Comparison of ENCODE assay signal across 8 cellular contexts in the genomic region with DNA sequence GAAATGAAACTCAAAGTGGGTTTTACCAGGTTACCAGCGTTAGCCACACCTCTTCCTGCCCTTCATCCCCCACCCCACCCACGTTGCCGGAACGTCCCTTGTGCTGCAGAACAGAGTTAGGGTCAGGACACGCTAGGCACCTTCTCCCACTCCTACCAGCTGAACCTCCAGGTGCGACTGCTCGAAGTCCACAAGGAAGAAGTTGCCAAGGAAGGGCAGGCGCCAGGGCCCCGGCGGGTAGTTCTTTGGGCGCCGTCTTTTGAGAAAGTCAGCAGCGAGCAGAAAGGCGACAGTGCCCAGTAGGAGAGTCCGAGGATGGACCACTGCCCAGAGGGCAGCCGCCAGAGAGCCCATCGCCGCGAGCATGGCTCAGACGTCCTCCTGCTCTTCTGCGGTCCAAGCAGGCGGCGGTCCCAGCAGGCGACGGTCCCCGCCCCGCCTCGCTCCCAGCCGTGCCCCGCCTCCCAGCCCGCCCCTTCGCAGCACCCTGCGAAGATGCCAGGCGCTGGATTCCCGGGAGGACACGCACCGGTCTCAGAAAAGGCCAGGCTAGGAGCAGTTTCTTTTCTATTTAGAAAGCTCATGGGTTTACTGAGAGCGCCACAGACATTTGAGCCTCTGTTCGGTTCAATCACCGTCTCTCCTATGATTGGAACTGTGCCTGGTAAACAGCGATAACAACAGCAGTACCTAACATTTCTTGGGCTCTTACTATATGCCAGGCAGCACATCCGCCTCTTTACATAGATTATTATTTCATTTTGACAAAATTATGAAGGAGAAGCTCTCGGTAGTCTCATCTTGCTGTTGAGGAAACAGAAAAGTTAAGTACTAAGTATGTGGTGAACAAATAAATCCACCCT. TPM values are rescaled to one million over a fixed set of nuclear protein-coding genes. Genes with fewer than 3 reads are reported as not detected.
DNase-seq lines count a peak whose midpoint lies in the region; ATAC-seq lines count a peak whose summit lies in the region.

A gene with protein sequence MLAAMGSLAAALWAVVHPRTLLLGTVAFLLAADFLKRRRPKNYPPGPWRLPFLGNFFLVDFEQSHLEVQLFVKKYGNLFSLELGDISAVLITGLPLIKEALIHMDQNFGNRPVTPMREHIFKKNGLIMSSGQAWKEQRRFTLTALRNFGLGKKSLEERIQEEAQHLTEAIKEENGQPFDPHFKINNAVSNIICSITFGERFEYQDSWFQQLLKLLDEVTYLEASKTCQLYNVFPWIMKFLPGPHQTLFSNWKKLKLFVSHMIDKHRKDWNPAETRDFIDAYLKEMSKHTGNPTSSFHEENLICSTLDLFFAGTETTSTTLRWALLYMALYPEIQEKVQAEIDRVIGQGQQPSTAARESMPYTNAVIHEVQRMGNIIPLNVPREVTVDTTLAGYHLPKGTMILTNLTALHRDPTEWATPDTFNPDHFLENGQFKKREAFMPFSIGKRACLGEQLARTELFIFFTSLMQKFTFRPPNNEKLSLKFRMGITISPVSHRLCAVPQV (minus strand): TSS at position 393 of the 863 bp plus-strand sequence. CDS start 27 bp downstream, at position 366.

- DNase-seq in activated gamma-delta T cell treated with Interleukin-2 at 50 U/mL for 16 hours (peak; percentile 5), activated gamma-delta T cell (lab: John Stamatoyannopoulos, UW) (no peak), SK-MEL-5 (ENCODE audit: low read depth, low spot score) (peak; percentile 14), amygdala (lab: John Stamatoyannopoulos, UW) (peak in 54 of 56 donors; percentile 13 to 86 (median 64)), hypothalamus (lab: John Stamatoyannopoulos, UW) (peak in 48 of 51 donors; percentile 13 to 88 (median 74)), renal cortical epithelial cell (ENCODE audit: low read depth) (peak; percentile 10), SW 1271 (lab: John Stamatoyannopoulos, UW) (no peak)

- in situ Hi-C loops in SK-MEL-5 (cut with HindIII; ENCODE audit: low pct_unique_long_range_greater_than_20kb, low sequenced_read_pairs), result no loop called here

- peak; percentile 82 for ATAC-seq in HG03460 (IDR thresholded peaks at IDR 0.05; ENCODE audit: unreplicated experiment)

RNA-seq across cellular contexts. Expression of the gene that starts here (rescaled TPM):
- 0.98 and 1.3 TPM in 2 replicates for total RNA-seq in SK-MEL-5 (2014; rRNA removed; shearing (Covaris generic))
- polyA plus RNA-seq in SK-MEL-5 (2015; cell fraction: cytosol; rRNA removed), result 1.1 and 2.7 TPM in 2 replicates
- 1.5 and 2.4 TPM in 2 replicates for polyA plus RNA-seq in SK-MEL-5 (2015; cell fraction: nucleus; rRNA removed)
- total RNA-seq in renal cortical epithelial cell, result 3.1 and 4.3 TPM in 2 replicates

Comparison
In these comparisons a context has a peak if more than half of its experiments do, and no peak if none do; other contexts are left out.
1. DNase-seq: peak in activated gamma-delta T cell treated with Interleukin-2 at 50 U/mL for 16 hours (single experiment), SK-MEL-5 (single experiment), amygdala (54 of 56), hypothalamus (48 of 51) and renal cortical epithelial cell (single experiment); none in activated gamma-delta T cell (single experiment) and SW 1271 (0 of 2).